18 cellular contexts compared by ENCODE assay signal in genomic region chr18:36817039-36817438, GRCh38.
"Had no signal": no experiment of that assay in that cellular context is flagged by ENCODE, and none has a peak within 500 bp of the region (broad histone marks: within the 10 kb centered on the region; RNA-seq: fewer than 3 reads in every experiment).

No MANE protein-coding gene starts in this region.

- DNase-seq: cerebellar nuclear complex; esophagus squamous epithelium; foreskin melanocyte; head of caudate nucleus; islet precursor cell; mesendoderm; naive B cell; psoas muscle; stimulated activated CD4-positive, alpha-beta T cell treated with anti-CD3 and anti-CD28 coated beads, Interleukin-2, amount 100 ng/mL, for 48 hours; stimulated activated naive CD8-positive, alpha-beta T cell treated with anti-CD3 and anti-CD28 coated beads, Interleukin-15, Interleukin-2, amounts not matched to agents 100 U/mL and 50 U/mL, for 24 hours; thyroid gland had no signal

- H3K4me1 Mint-ChIP-seq: naive B cell had no signal

- H3K4me2 ChIP-seq: smooth muscle cell had no signal

- ATAC-seq: psoas muscle; stimulated activated naive CD8-positive, alpha-beta T cell treated with anti-CD3 and anti-CD28 coated beads, Interleukin-15, Interleukin-2, amounts not matched to agents 100 U/mL and 50 U/mL, for 24 hours had no signal

- H3K27me3 Mint-ChIP-seq: dendritic cell treated with granulocyte-macrophage colony-stimulating factor and Interleukin-4, amounts not matched to agents 40 ng/mL and 50 ng/mL, for 4 days; naive B cell; type B pancreatic cell had no signal

- FAIRE-seq: colon, urothelium cell line had no signal

- H3K27ac Mint-ChIP-seq: dendritic cell treated with granulocyte-macrophage colony-stimulating factor and Interleukin-4, amounts not matched to agents 40 ng/mL and 50 ng/mL, for 4 days; type B pancreatic cell had no signal

- H3K4me3 ChIP-seq: esophagus squamous epithelium, psoas muscle, smooth muscle cell, suprapubic skin, thyroid gland had no signal

- H3K27me3 ChIP-seq: esophagus squamous epithelium, neutrophil, suprapubic skin, thyroid gland had no signal

- H3K27ac ChIP-seq: esophagus squamous epithelium, neutrophil, psoas muscle, suprapubic skin, thyroid gland had no signal

- H3K4me1 ChIP-seq: psoas muscle, suprapubic skin had no signal

- H3K9me3 ChIP-seq: esophagus squamous epithelium, neutrophil, psoas muscle, suprapubic skin, thyroid gland had no signal

- H3K4me3 Mint-ChIP-seq: dendritic cell treated with granulocyte-macrophage colony-stimulating factor and Interleukin-4, amounts not matched to agents 40 ng/mL and 50 ng/mL, for 4 days; naive B cell; type B pancreatic cell had no signal

- H3K9me3 Mint-ChIP-seq: dendritic cell treated with granulocyte-macrophage colony-stimulating factor and Interleukin-4, amounts not matched to agents 40 ng/mL and 50 ng/mL, for 4 days; naive B cell; type B pancreatic cell had no signal
